1 cellular context compared by ENCODE assay signal in the genomic region with DNA sequence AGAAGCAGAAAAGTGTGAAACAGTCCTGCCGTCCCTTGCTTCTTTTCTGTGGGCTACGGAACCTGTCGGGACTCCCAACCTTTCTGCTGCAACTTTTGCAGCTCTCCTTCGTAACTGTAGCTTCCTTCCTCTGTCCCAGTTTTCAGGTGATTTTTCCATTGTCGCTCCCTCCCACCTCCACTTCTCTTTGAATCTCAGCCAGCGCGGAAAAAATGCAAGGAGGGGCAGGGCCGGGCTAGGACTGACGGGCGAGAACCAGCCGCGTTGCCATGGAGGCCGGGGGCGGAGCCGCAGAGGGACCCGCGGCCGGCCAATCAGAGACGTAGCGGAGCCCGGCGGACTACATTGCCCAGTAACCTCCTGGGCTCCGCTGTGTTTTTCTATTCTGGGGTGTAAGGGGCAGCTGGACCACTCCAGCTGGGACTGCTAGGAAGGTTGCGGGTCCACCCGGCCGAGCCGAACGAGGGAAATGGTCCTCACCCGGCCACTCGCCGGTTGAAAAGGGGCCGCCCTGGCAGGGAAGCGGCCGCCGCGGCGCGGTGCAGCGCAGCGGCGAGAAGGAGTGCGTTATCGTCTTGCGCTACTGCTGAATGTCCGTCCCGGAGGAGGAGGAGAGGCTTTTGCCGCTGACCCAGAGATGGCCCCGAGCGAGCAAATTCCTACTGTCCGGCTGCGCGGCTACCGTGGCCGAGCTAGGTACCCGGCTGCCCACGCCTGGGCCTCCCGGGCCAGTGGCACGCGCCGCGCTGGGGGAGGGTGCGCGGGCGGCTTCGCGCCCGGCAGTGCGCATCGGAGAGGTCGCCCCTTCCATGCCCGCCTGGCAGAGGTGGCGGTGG.
TF ChIP-seq lines count a peak whose summit lies in the region.

A gene with protein sequence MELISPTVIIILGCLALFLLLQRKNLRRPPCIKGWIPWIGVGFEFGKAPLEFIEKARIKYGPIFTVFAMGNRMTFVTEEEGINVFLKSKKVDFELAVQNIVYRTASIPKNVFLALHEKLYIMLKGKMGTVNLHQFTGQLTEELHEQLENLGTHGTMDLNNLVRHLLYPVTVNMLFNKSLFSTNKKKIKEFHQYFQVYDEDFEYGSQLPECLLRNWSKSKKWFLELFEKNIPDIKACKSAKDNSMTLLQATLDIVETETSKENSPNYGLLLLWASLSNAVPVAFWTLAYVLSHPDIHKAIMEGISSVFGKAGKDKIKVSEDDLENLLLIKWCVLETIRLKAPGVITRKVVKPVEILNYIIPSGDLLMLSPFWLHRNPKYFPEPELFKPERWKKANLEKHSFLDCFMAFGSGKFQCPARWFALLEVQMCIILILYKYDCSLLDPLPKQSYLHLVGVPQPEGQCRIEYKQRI (minus strand): TSS at position 216 of the 836 bp plus-strand sequence. CDS start 236 bp downstream, outside the sequence.
Gene SLC25A27 (plus strand): TSS at position 373 of the 836 bp plus-strand sequence. CDS start 218 bp downstream, at position 591.

TF ChIP-seq in HepG2, 621 proteins besides CTCF, POLR2A, EP300 and RAD21 (continued from another document):
- TF ChIP-seq MLXIP (CRISPR knock-in tag; IDR thresholded peaks at IDR 0.05; ENCODE audit: borderline replicate concordance) (no peak), ZNF331 (CRISPR knock-in tag; IDR thresholded peaks at IDR 0.05) (peak; percentile 23; the same call in 1 of the 2 replicates), HOXA5 (CRISPR knock-in tag; IDR thresholded peaks at IDR 0.05) (no peak), ZNF746 (CRISPR knock-in tag; IDR thresholded peaks at IDR 0.05) (no peak; the same call in 1 of the 2 replicates), ZBTB38 (CRISPR knock-in tag; IDR thresholded peaks at IDR 0.05) (no peak), FOXP4 (CRISPR knock-in tag; IDR thresholded peaks at IDR 0.05) (no peak)
